In genomic region chr2:220572385-220572784, GRCh38 we compare ENCODE assay signal across 34 cellular contexts.
DNase-seq lines count a peak whose midpoint lies in the region; ATAC-seq and TF ChIP-seq lines count a peak whose summit lies in the region.
"Had no signal": no experiment of that assay in that cellular context is flagged by ENCODE, and none has a peak within 500 bp of the region (broad histone marks: within the 10 kb centered on the region; RNA-seq: fewer than 3 reads in every experiment).

No MANE protein-coding gene starts in this region.

- TF ChIP-seq CTCF in MCF 10A (IDR thresholded peaks at IDR 0.05; ENCODE audit: unreplicated experiment) (no peak), breast epithelium (IDR thresholded peaks at IDR 0.05) (no peak), fibroblast of lung (conservative IDR thresholded peaks at IDR 0.05 in 1 of 2, IDR thresholded peaks at IDR 0.05 in 1 of 2; ENCODE audit: low read depth in 1 of 2, low read length in 2 of 2) (no peak), chondrocyte (IDR thresholded peaks at IDR 0.05) (no peak)

- H3K4me3 ChIP-seq in breast epithelium (no peak overlapping the region), fibroblast of lung (replicated peaks in 1 of 4; ENCODE audit: control extremely low read depth in 1 of 4, insufficient read depth in 1 of 4, low read depth in 3 of 4, low read length in 4 of 4) (no peak overlapping the region)
- H3K4me3 ChIP-seq: esophagus squamous epithelium, left ventricle myocardium inferior, neural progenitor cell, pancreas had no signal

- no TSS peak for BruUV-seq in MCF 10A (replicated peaks; lab: Mats Ljungman, UMichigan)

- H3K79me2 ChIP-seq in fibroblast of lung (ENCODE audit: control insufficient read depth, insufficient read depth, low read length) = no peaks in the 10 kb centered on the region

- H3K9me3 ChIP-seq in breast epithelium (no peaks in the 10 kb centered on the region), fibroblast of lung (ENCODE audit: control insufficient read depth, insufficient read depth, low read depth, low read length) (no peaks in the 10 kb centered on the region)
- H3K9me3 ChIP-seq: esophagus squamous epithelium, left ventricle myocardium inferior, pancreas, SK-N-SH had no signal

- CTCF ChIA-PET in MCF 10A (lab: Yijun Ruan, JAX) = interaction anchor here (0.6 to 0.9 kb wide), 2 partner anchors 21 to 42 kb away, joined by 3 read pairs; no protein-coding TSS in a partner anchor

- no peaks in the 10 kb centered on the region for H3K36me3 Mint-ChIP-seq in MCF 10A (ENCODE audit: insufficient read depth, unreplicated experiment)
- no peaks in the 10 kb centered on the region for H3K36me3 Mint-ChIP-seq in chondrocyte (ENCODE audit: low read depth)
- H3K36me3 Mint-ChIP-seq: CD4-positive, CD25-positive, alpha-beta regulatory T cell; neural progenitor cell had no signal

- ATAC-seq in HG02852 (IDR thresholded peaks at IDR 0.05; ENCODE audit: unreplicated experiment) = no peak
- ATAC-seq: activated naive CD8-positive, alpha-beta T cell treated with anti-CD3 and anti-CD28 coated beads, Interleukin-2, amount 50 U/mL, for 24 hours; activated T-cell treated with anti-CD3 and anti-CD28 coated beads, Interleukin-2, amount 50 U/mL, for 72 hours; HCT116; pancreas; Right ventricle myocardium inferior; T-helper 17 cell had no signal

- no peaks in the 10 kb centered on the region for H3K36me3 ChIP-seq in breast epithelium
- no peaks in the 10 kb centered on the region for H3K36me3 ChIP-seq in fibroblast of lung (ENCODE audit: control insufficient read depth, insufficient read depth, low read length)
- H3K36me3 ChIP-seq: esophagus squamous epithelium, left ventricle myocardium inferior, neural progenitor cell, pancreas had no signal

- H3K27ac ChIP-seq in breast epithelium = no peak overlapping the region
- no peak overlapping the region for H3K27ac ChIP-seq in fibroblast of lung (ENCODE audit: insufficient read depth, low read length)
- H3K27ac ChIP-seq: esophagus squamous epithelium, left ventricle myocardium inferior, neural progenitor cell, pancreas had no signal

- H3K27me3 Mint-ChIP-seq in MCF 10A (ENCODE audit: insufficient read depth, unreplicated experiment) (no peaks in the 10 kb centered on the region), chondrocyte (ENCODE audit: low read depth) (no peaks in the 10 kb centered on the region)
- H3K27me3 Mint-ChIP-seq: activated naive CD8-positive, alpha-beta T cell treated with anti-CD3 and anti-CD28 coated beads, Interleukin-2, amount 50 U/mL, for 24 hours; CD4-positive, CD25-positive, alpha-beta regulatory T cell; T-helper 17 cell had no signal

- no peaks in the 10 kb centered on the region for H3K9me3 Mint-ChIP-seq in MCF 10A (ENCODE audit: unreplicated experiment)
- H3K9me3 Mint-ChIP-seq in chondrocyte (ENCODE audit: low read depth) = no peaks in the 10 kb centered on the region
- H3K9me3 Mint-ChIP-seq: activated naive CD8-positive, alpha-beta T cell treated with anti-CD3 and anti-CD28 coated beads, Interleukin-2, amount 50 U/mL, for 24 hours; endodermal cell; neural progenitor cell had no signal

- H3K4me1 Mint-ChIP-seq in MCF 10A (ENCODE audit: insufficient read depth, unreplicated experiment) = peaks cover 5% of the 10 kb centered on the region
- H3K4me1 Mint-ChIP-seq in chondrocyte (ENCODE audit: low read depth) = no peaks in the 10 kb centered on the region
- H3K4me1 Mint-ChIP-seq: activated naive CD8-positive, alpha-beta T cell treated with anti-CD3 and anti-CD28 coated beads, Interleukin-2, amount 50 U/mL, for 24 hours; CD4-positive, CD25-positive, alpha-beta regulatory T cell; endodermal cell; T-helper 17 cell had no signal

- H3K27ac Mint-ChIP-seq in MCF 10A (ENCODE audit: low read depth, unreplicated experiment) (no peak overlapping the region), chondrocyte (ENCODE audit: unreplicated experiment) (no peak overlapping the region)
- H3K27ac Mint-ChIP-seq: activated naive CD8-positive, alpha-beta T cell treated with anti-CD3 and anti-CD28 coated beads, Interleukin-2, amount 50 U/mL, for 24 hours; activated T-cell treated with anti-CD3 and anti-CD28 coated beads, Interleukin-2, amount 50 U/mL, for 72 hours; CD4-positive, CD25-positive, alpha-beta regulatory T cell; endodermal cell; neural progenitor cell; T-helper 17 cell had no signal

- H3K4me3 Mint-ChIP-seq in MCF 10A (ENCODE audit: unreplicated experiment) (no peak overlapping the region), chondrocyte (ENCODE audit: unreplicated experiment) (no peak overlapping the region)
- H3K4me3 Mint-ChIP-seq: activated naive CD8-positive, alpha-beta T cell treated with anti-CD3 and anti-CD28 coated beads, Interleukin-2, amount 50 U/mL, for 24 hours; activated T-cell treated with anti-CD3 and anti-CD28 coated beads, Interleukin-2, amount 50 U/mL, for 72 hours; endodermal cell; neural progenitor cell; T-helper 17 cell had no signal

- no peaks in the 10 kb centered on the region for H4K20me1 ChIP-seq in fibroblast of lung (ENCODE audit: control insufficient read depth, extremely low read depth, insufficient read depth, low read length)

- H3K4me1 ChIP-seq in breast epithelium (no peaks in the 10 kb centered on the region), fibroblast of lung (ENCODE audit: control insufficient read depth, extremely low read depth, insufficient read depth, low read length) (no peaks in the 10 kb centered on the region)
- H3K4me1 ChIP-seq: left ventricle myocardium inferior, neural progenitor cell, pancreas had no signal

- H3K27me3 ChIP-seq in breast epithelium (no peaks in the 10 kb centered on the region), fibroblast of lung (ENCODE audit: control insufficient read depth, insufficient read depth, low read length) (no peaks in the 10 kb centered on the region)
- H3K27me3 ChIP-seq: esophagus squamous epithelium, neural progenitor cell, pancreas had no signal

- intact Hi-C loops in MCF 10A (cut with micrococcal nuclease) (no loop called here), breast epithelium (cut with DNase I; ENCODE audit: low total_unique reads) (no loop called here)

- POLR2A ChIA-PET in MCF 10A (lab: Yijun Ruan, JAX) = no interaction called here

- H2AFZ ChIP-seq in fibroblast of lung (ENCODE audit: low read length) = no peak overlapping the region
- H2AFZ ChIP-seq: neural progenitor cell had no signal

- TF ChIP-seq POLR2A in breast epithelium (IDR thresholded peaks at IDR 0.05) = no peak

- DNase-seq in MCF 10A (ENCODE audit: unreplicated experiment) (peak; percentile 17), breast epithelium (ENCODE audit: low spot score in 2 of 2) (no peak), RPMI7951 (ENCODE audit: low read depth) (peak; percentile 46), fibroblast of lung (ENCODE audit: low read depth in 2 of 2) (peak; percentile 18 to 71), NCI-H526 (lab: John Stamatoyannopoulos, UW) (no peak), mucosa of gallbladder (ENCODE audit: low spot score) (no peak), chondrocyte (ENCODE audit: low spot score) (no peak)
- DNase-seq: 8988T; activated CD4-positive, alpha-beta T cell treated with anti-CD3 and anti-CD28 coated beads, Interleukin-2, amount 50 U/mL, for 48 hours; activated naive CD4-positive, alpha-beta T cell; activated naive CD8-positive, alpha-beta T cell treated with anti-CD3 and anti-CD28 coated beads, Interleukin-2, amount 50 U/mL, for 24 hours; activated T-cell treated with anti-CD3 and anti-CD28 coated beads, Interleukin-2, amount 50 U/mL, for 72 hours; AML-193; Calu3; CD4-positive, CD25-positive, alpha-beta regulatory T cell; dermis blood vessel endothelial cell; DMS79 treated with DMSO at 0.1 percent for 48 hours; endodermal cell; esophagus squamous epithelium; left ventricle myocardium inferior; NCI-H1105; NCI-H187; NCI-H2171 treated with DMSO at 0.1 percent for 48 hours; NCI-H510A treated with DMSO at 0.1 percent for 48 hours; OCI-M1; pancreas; SK-N-SH; small intestine; stimulated activated naive CD4-positive, alpha-beta T cell treated with Interleukin-2 at 50 U/mL for 16 hours; T-helper 17 cell had no signal

- no peak overlapping the region for H3K4me2 ChIP-seq in fibroblast of lung (ENCODE audit: extremely low read depth, insufficient read depth, low read length)
- H3K4me2 ChIP-seq: neural progenitor cell, SK-N-SH had no signal

- H3K9ac ChIP-seq in fibroblast of lung (ENCODE audit: insufficient read depth, low read length) = no peak overlapping the region
- H3K9ac ChIP-seq: neural progenitor cell, SK-N-SH had no signal

Comparison
In these comparisons a context has a peak if more than half of its experiments do, and no peak if none do; other contexts are left out.
1. DNase-seq: peak in MCF 10A (single experiment), RPMI7951 (single experiment) and fibroblast of lung (2 of 2); none in breast epithelium (0 of 2), NCI-H526 (0 of 2), mucosa of gallbladder (single experiment) and chondrocyte (single experiment).